In genomic region chr1:247857986-247858356, GRCh38 we compare ENCODE assay signal across 13 cellular contexts. TPM values are rescaled to one million over a fixed set of nuclear protein-coding genes. Genes with fewer than 3 reads are reported as not detected.
DNase-seq lines count a peak whose midpoint lies in the region; ATAC-seq, FAIRE-seq and TF ChIP-seq lines count a peak whose summit lies in the region.
"Had no signal": no experiment of that assay in that cellular context is flagged by ENCODE, and none has a peak within 500 bp of the region (broad histone marks: within the 10 kb centered on the region; RNA-seq: fewer than 3 reads in every experiment).

No MANE protein-coding gene starts in this region.

- no peaks in the 10 kb centered on the region for H3K9me3 ChIP-seq in SK-N-SH
- no peaks in the 10 kb centered on the region for H3K9me3 ChIP-seq in iPS-20b (ENCODE audit: insufficient read depth, low read depth, low read length)
- H3K9me3 ChIP-seq in small intestine (ENCODE audit: control insufficient read depth, low read depth), result no peaks in the 10 kb centered on the region
- no peaks in the 10 kb centered on the region for H3K9me3 ChIP-seq in pancreas

- no peak overlapping the region for H3K4me3 ChIP-seq in SK-N-SH (ENCODE audit: low read depth in 2 of 2, low read length in 1 of 2)
- H3K4me3 ChIP-seq in iPS-20b (ENCODE audit: low read length), result peak overlapping the region; percentile 70; the same call in 1 of the 2 replicates
- H3K4me3 ChIP-seq in small intestine (ENCODE audit: low read depth in 1 of 2, low read length in 2 of 2), result no peak overlapping the region
- peak overlapping the region in 1 of 4 donors; percentile 41 for H3K4me3 ChIP-seq in pancreas

- FAIRE-seq in small intestine (lab: Jason Lieb, UNC) (no peak), pancreas (lab: Jason Lieb, UNC) (no peak)
- FAIRE-seq: A204.1 had no signal

- ATAC-seq in SK-N-SH treated with all-trans-retinoic acid at 6 μM for 48 hours (no peak), pancreas (no peak)
- ATAC-seq in activated CD8-positive, alpha-beta T cell treated with anti-CD3 and anti-CD28 coated beads for 36 hours, result peak; percentile 9
- ATAC-seq in stimulated activated effector memory CD8-positive, alpha-beta T cell treated with anti-CD3 and anti-CD28 coated beads, Interleukin-12 subunit alpha, Interleukin-12 subunit beta, amount 100 ng/mL, for 72 hours, result no peak
- ATAC-seq: HCT116 had no signal

- H3K27ac Mint-ChIP-seq in activated CD8-positive, alpha-beta T cell treated with anti-CD3 and anti-CD28 coated beads for 36 hours, result no peak overlapping the region
- H3K27ac Mint-ChIP-seq in stimulated activated effector memory CD8-positive, alpha-beta T cell treated with anti-CD3 and anti-CD28 coated beads, Interleukin-12 subunit alpha, Interleukin-12 subunit beta, amount 100 ng/mL, for 72 hours, result no peak overlapping the region

- WGBS in SK-N-SH (ENCODE audit: low lambda C conversion rate), result 1% methylated on average over 11 of the region's 11 CpGs
- WGBS in small intestine, 3 donors, result 27 to 41% (median 31%) methylated on average over 11 of the region's 11 CpGs
- WGBS in pancreas, 2 donors, result 25 to 26% methylated on average over 11 of the region's 11 CpGs

- DNase-seq in SK-N-SH (no peak), 8988T (no peak), small intestine (no peak), pancreas (no peak)
- DNase-seq in activated CD8-positive, alpha-beta T cell treated with anti-CD3 and anti-CD28 coated beads for 36 hours, result no peak
- DNase-seq in stimulated activated effector memory CD8-positive, alpha-beta T cell treated with anti-CD3 and anti-CD28 coated beads, Interleukin-12 subunit alpha, Interleukin-12 subunit beta, amount 100 ng/mL, for 72 hours (ENCODE audit: low spot score in 2 of 2), result no peak

- peaks cover 32% of the 10 kb centered on the region for H3K27me3 Mint-ChIP-seq in activated CD8-positive, alpha-beta T cell treated with anti-CD3 and anti-CD28 coated beads for 36 hours

- peak overlapping the region; percentile 41; the same call in 1 of the 2 replicates for H3K4me2 ChIP-seq in SK-N-SH

- H3K9me2 ChIP-seq in SK-N-SH, result no peaks in the 10 kb centered on the region

- TF ChIP-seq CTCF in SK-N-SH (IDR thresholded peaks at IDR 0.05) (no peak), pancreas (IDR thresholded peaks at IDR 0.05) (no peak)
- no peak for TF ChIP-seq CTCF in activated CD8-positive, alpha-beta T cell treated with anti-CD3 and anti-CD28 coated beads for 36 hours (IDR thresholded peaks at IDR 0.05)

- peak overlapping the region; percentile 68 for H3K4me3 Mint-ChIP-seq in activated CD8-positive, alpha-beta T cell treated with anti-CD3 and anti-CD28 coated beads for 36 hours
- H3K4me3 Mint-ChIP-seq in stimulated activated effector memory CD8-positive, alpha-beta T cell treated with anti-CD3 and anti-CD28 coated beads, Interleukin-12 subunit alpha, Interleukin-12 subunit beta, amount 100 ng/mL, for 72 hours, result peak overlapping the region; percentile 39

- H3K36me3 Mint-ChIP-seq in activated CD8-positive, alpha-beta T cell treated with anti-CD3 and anti-CD28 coated beads for 36 hours (ENCODE audit: low read depth), result no peaks in the 10 kb centered on the region
- no peaks in the 10 kb centered on the region for H3K36me3 Mint-ChIP-seq in stimulated activated effector memory CD8-positive, alpha-beta T cell treated with anti-CD3 and anti-CD28 coated beads, Interleukin-12 subunit alpha, Interleukin-12 subunit beta, amount 100 ng/mL, for 72 hours

- peaks cover 6% of the 10 kb centered on the region for H3K4me1 Mint-ChIP-seq in activated CD8-positive, alpha-beta T cell treated with anti-CD3 and anti-CD28 coated beads for 36 hours (ENCODE audit: low read depth)
- H3K4me1 Mint-ChIP-seq in stimulated activated effector memory CD8-positive, alpha-beta T cell treated with anti-CD3 and anti-CD28 coated beads, Interleukin-12 subunit alpha, Interleukin-12 subunit beta, amount 100 ng/mL, for 72 hours, result peaks cover 6% of the 10 kb centered on the region

- no peaks in the 10 kb centered on the region for H3K9me3 Mint-ChIP-seq in activated CD8-positive, alpha-beta T cell treated with anti-CD3 and anti-CD28 coated beads for 36 hours
- no peaks in the 10 kb centered on the region for H3K9me3 Mint-ChIP-seq in stimulated activated effector memory CD8-positive, alpha-beta T cell treated with anti-CD3 and anti-CD28 coated beads, Interleukin-12 subunit alpha, Interleukin-12 subunit beta, amount 100 ng/mL, for 72 hours

- no peak overlapping the region for H3K27ac ChIP-seq in SK-N-SH (ENCODE audit: low read depth in 2 of 2, low read length in 1 of 2)
- no peak overlapping the region for H3K27ac ChIP-seq in iPS-20b (ENCODE audit: low read length)
- H3K27ac ChIP-seq in small intestine (ENCODE audit: low read depth in 1 of 2, low read length in 1 of 2), result no peak overlapping the region
- H3K27ac ChIP-seq in pancreas, result no peak overlapping the region

- CTCF ChIA-PET in SK-N-SH (lab: Yijun Ruan, JAX), result no interaction called here
- CTCF ChIA-PET in activated CD8-positive, alpha-beta T cell treated with anti-CD3 and anti-CD28 coated beads for 36 hours (lab: Charles Lee), result interaction anchor here (0.6 kb wide), 1 partner anchor 50 kb away, joined by 3 read pairs; no protein-coding TSS in a partner anchor

- H3K27me3 ChIP-seq in SK-N-SH (ENCODE audit: insufficient read depth) (peaks cover 18% of the 10 kb centered on the region; the same call in 1 of the 2 replicates), iPS-20b (ENCODE audit: insufficient read depth, low read length) (peaks cover 36% of the 10 kb centered on the region), small intestine (ENCODE audit: control insufficient read depth in 2 of 2, insufficient read depth in 2 of 2, low read length in 2 of 2) (peaks cover 0 to 5% of the 10 kb centered on the region in 2 donors), pancreas (peaks cover 0 to 4% (median 0%) of the 10 kb centered on the region in 4 donors)

- TF ChIP-seq RAD21 in SK-N-SH (IDR thresholded peaks at IDR 0.05; ENCODE audit: low read length), result no peak

- H3K4me1 ChIP-seq in SK-N-SH (ENCODE audit: control insufficient read depth in 1 of 2, insufficient read depth in 2 of 2, low read depth in 1 of 2, low read length in 1 of 2), result no peaks in the 10 kb centered on the region
- no peaks in the 10 kb centered on the region for H3K4me1 ChIP-seq in iPS-20b (ENCODE audit: insufficient read depth, low read length)
- no peaks in the 10 kb centered on the region for H3K4me1 ChIP-seq in small intestine (ENCODE audit: control insufficient read depth in 2 of 2, insufficient read depth in 1 of 2, low read depth in 1 of 2, low read length in 1 of 2)
- H3K4me1 ChIP-seq in pancreas, result no peaks in the 10 kb centered on the region

- no peak overlapping the region; the same call in 1 of the 2 replicates for H2AFZ ChIP-seq in SK-N-SH (ENCODE audit: low read depth)

- H3K36me3 ChIP-seq in SK-N-SH (replicated peaks in 1 of 2; ENCODE audit: control insufficient read depth in 1 of 2, insufficient read depth in 2 of 2, low read length in 1 of 2) (no peaks in the 10 kb centered on the region), iPS-20b (ENCODE audit: insufficient read depth, low read depth, low read length) (no peaks in the 10 kb centered on the region), small intestine (ENCODE audit: control insufficient read depth in 2 of 2, insufficient read depth in 2 of 2, low read length in 2 of 2) (no peaks in the 10 kb centered on the region), pancreas (no peaks in the 10 kb centered on the region)

- no peaks in the 10 kb centered on the region for H3K79me2 ChIP-seq in SK-N-SH (ENCODE audit: insufficient read depth)

- H3F3A ChIP-seq in SK-N-SH (replicated peaks; ENCODE audit: insufficient read depth), result no peaks in the 10 kb centered on the region

- no peak overlapping the region for H3K9ac ChIP-seq in SK-N-SH
- no peak overlapping the region for H3K9ac ChIP-seq in iPS-20b (ENCODE audit: low read depth, low read length)

- POLR2A ChIA-PET in SK-N-SH (lab: Yijun Ruan, JAX), result no interaction called here
- POLR2A ChIA-PET in activated CD8-positive, alpha-beta T cell treated with anti-CD3 and anti-CD28 coated beads for 36 hours (lab: Charles Lee), result no interaction called here

- intact Hi-C loops in activated CD8-positive, alpha-beta T cell treated with anti-CD3 and anti-CD28 coated beads for 36 hours (cut with micrococcal nuclease), result no loop called here
- intact Hi-C loops in pancreas (cut with DNase I), result no loop called here

- TF ChIP-seq EP300 in SK-N-SH (IDR thresholded peaks at IDR 0.05; ENCODE audit: borderline replicate concordance in 1 of 2, low read depth in 1 of 2, low read length in 1 of 2), result no peak

- no peaks in the 10 kb centered on the region for H4K20me1 ChIP-seq in SK-N-SH (ENCODE audit: insufficient read depth)

TF ChIP-seq in SK-N-SH treated with all-trans-retinoic acid at 6 μM for 48 hours, 23 proteins besides CTCF, POLR2A, EP300 and RAD21 (continues in another document):
- TF ChIP-seq ISL1 (CRISPR knock-in tag; IDR thresholded peaks at IDR 0.05), result no peak
- TF ChIP-seq RARB (CRISPR knock-in tag; IDR thresholded peaks at IDR 0.05), result no peak

RNA-seq across cellular contexts. Expression of gene TRIM58, which starts 1.0 kb away (rescaled TPM):
- polyA plus RNA-seq in SK-N-SH (2012; rRNA removed) (0.13 and 0.35 TPM in 2 replicates), small intestine (1 to 10 TPM in 1 of 3 donors, not detected in 2; 1.0 TPM), pancreas (under 1 TPM; 0.08 to 0.14 TPM)
- polyA plus RNA-seq in SK-N-SH (2012; cell fraction: cytosol; rRNA removed), result 0.26 and 0.34 TPM in 2 replicates
- polyA plus RNA-seq in SK-N-SH (2012; cell fraction: nucleus; rRNA removed), result 0.12 and 0.16 TPM in 2 replicates
- total RNA-seq in activated CD8-positive, alpha-beta T cell treated with anti-CD3 and anti-CD28 coated beads for 36 hours, result under 1 TPM in 1 of 2 experiments, not detected in 1; 0.11 TPM
- under 1 TPM; 0.04 to 0.47 (median 0.14) TPM for total RNA-seq in pancreas
- total RNA-seq: myocyte had no signal

RNA-seq across cellular contexts. Expression of gene OR11L1, which starts 16.3 kb away (rescaled TPM):
- polyA plus RNA-seq in SK-N-SH (2012; rRNA removed) (not detected in 2 replicates), small intestine (not detected), pancreas (not detected)
- not detected in 2 replicates for polyA plus RNA-seq in SK-N-SH (2012; cell fraction: cytosol; rRNA removed)
- not detected in 2 replicates for polyA plus RNA-seq in SK-N-SH (2012; cell fraction: nucleus; rRNA removed)
- total RNA-seq in activated CD8-positive, alpha-beta T cell treated with anti-CD3 and anti-CD28 coated beads for 36 hours, result not detected
- total RNA-seq in pancreas, result not detected
- total RNA-seq: activated CD8-positive, alpha-beta memory T cell treated with anti-CD3 and anti-CD28 coated beads for 36 hours; epithelial cell of proximal tubule; myocyte had no signal

RNA-seq across cellular contexts. Expression of gene OR14A16, which starts 34.1 kb away (rescaled TPM):
- polyA plus RNA-seq in SK-N-SH (2012; rRNA removed) (not detected in 2 replicates), small intestine (not detected), pancreas (not detected)
- polyA plus RNA-seq in SK-N-SH (2012; cell fraction: cytosol; rRNA removed), result not detected in 2 replicates
- polyA plus RNA-seq in SK-N-SH (2012; cell fraction: nucleus; rRNA removed), result not detected in 2 replicates
- total RNA-seq in activated CD8-positive, alpha-beta T cell treated with anti-CD3 and anti-CD28 coated beads for 36 hours, result not detected
- not detected for total RNA-seq in pancreas
- total RNA-seq: activated CD8-positive, alpha-beta memory T cell treated with anti-CD3 and anti-CD28 coated beads for 36 hours; epithelial cell of proximal tubule; myocyte had no signal

RNA-seq across cellular contexts. Expression of gene OR2W3, which starts 37.4 kb away (rescaled TPM):
- polyA plus RNA-seq in SK-N-SH (2012; rRNA removed) (0.13 TPM in 1 of 2 replicates, not detected in the other), small intestine (under 1 TPM in 1 of 3 donors, not detected in 2; 0.76 TPM), pancreas (under 1 TPM in 1 of 2 donors, not detected in 1; 0.09 TPM)
- 0.08 TPM in 1 of 2 replicates, not detected in the other for polyA plus RNA-seq in SK-N-SH (2012; cell fraction: cytosol; rRNA removed)
- not detected in 2 replicates for polyA plus RNA-seq in SK-N-SH (2012; cell fraction: nucleus; rRNA removed)
- not detected for total RNA-seq in activated CD8-positive, alpha-beta T cell treated with anti-CD3 and anti-CD28 coated beads for 36 hours
- total RNA-seq in pancreas, result under 1 TPM in 1 of 6 donors, not detected in 5; 0.23 TPM
- total RNA-seq: activated CD8-positive, alpha-beta memory T cell treated with anti-CD3 and anti-CD28 coated beads for 36 hours; epithelial cell of proximal tubule; myocyte had no signal
